8 cellular contexts compared by ENCODE assay signal in the genomic region with DNA sequence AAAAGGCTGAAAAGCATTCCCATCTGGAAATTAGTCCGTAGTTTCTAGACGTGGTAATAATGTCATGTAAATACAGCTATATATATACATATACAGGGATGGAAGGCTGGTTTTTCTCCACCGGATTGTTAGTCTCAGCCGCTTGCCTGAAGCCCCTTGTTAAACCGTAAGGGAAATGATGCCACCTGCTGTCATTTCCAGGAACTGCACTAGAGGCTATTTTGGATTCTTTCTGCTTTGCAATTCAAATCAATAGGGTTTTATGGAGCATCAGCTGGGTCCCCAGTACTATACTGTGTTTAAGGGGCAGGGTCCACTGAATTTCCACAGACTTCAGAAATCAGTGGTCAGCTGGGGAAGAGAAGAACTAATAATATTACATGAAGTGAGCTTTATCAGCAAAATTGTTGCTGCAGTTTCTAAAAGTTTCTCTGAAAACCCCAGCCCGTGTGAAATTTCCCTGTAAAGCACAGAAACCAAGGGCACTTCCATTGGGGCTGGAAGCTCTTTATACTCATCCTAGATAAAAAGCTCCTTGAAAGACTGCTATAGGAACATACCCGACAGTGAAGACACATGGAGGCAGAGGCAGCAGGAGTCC. TPM values are rescaled to one million over a fixed set of nuclear protein-coding genes. Genes with fewer than 3 reads are reported as not detected.
DNase-seq lines count a peak whose midpoint lies in the region; ATAC-seq and TF ChIP-seq lines count a peak whose summit lies in the region.

No MANE protein-coding gene starts in this region.

- peak overlapping the region; percentile 93 for H3K27ac ChIP-seq in left ventricle myocardium inferior (replicated peaks)

- peak; percentile 45 for DNase-seq in CMK (ENCODE audit: low read depth)
- peak; percentile 69 for DNase-seq in NCI-H1105 (lab: John Stamatoyannopoulos, UW)
- DNase-seq in SW480 (ENCODE audit: low spot score), result peak; percentile 70
- DNase-seq in activated naive CD8-positive, alpha-beta T cell treated with anti-CD3 and anti-CD28 coated beads, Interleukin-2, amount 50 U/mL, for 16 hours (ENCODE audit: low read depth, low spot score), result peak; percentile 59
- DNase-seq in left ventricle myocardium inferior, result no peak
- DNase-seq in sciatic nerve (ENCODE audit: low spot score), result peak; percentile 86

- TF ChIP-seq CTCF in left ventricle myocardium inferior (IDR thresholded peaks at IDR 0.05; ENCODE audit: borderline replicate concordance), result peak; percentile 98

- peaks cover 82% of the 10 kb centered on the region for H3K4me1 ChIP-seq in left ventricle myocardium inferior

- intact Hi-C loops in left ventricle myocardium inferior (cut with micrococcal nuclease) (loop anchor here (2.0 kb wide), 1 partner anchor 85 kb away; no protein-coding TSS in a partner anchor), sciatic nerve (cut with DNase I) (loop anchor here (10.0 kb wide), 1 partner anchor 83 kb away; no protein-coding TSS in a partner anchor)

- no peaks in the 10 kb centered on the region for H3K9me3 ChIP-seq in left ventricle myocardium inferior (replicated peaks)

- peaks cover 38% of the 10 kb centered on the region for H3K36me3 ChIP-seq in left ventricle myocardium inferior

- H3K4me3 ChIP-seq in left ventricle myocardium inferior, result no peak overlapping the region

- no peaks in the 10 kb centered on the region for H3K27me3 ChIP-seq in left ventricle myocardium inferior (ENCODE audit: low read depth)

- peak; percentile 55 for ATAC-seq in GM21619 (IDR thresholded peaks at IDR 0.05; ENCODE audit: unreplicated experiment)
- ATAC-seq in sciatic nerve, result peak; percentile 78
- ATAC-seq in GM18519 (IDR thresholded peaks at IDR 0.05; ENCODE audit: low FRiP score, unreplicated experiment), result no peak

RNA-seq across cellular contexts. Expression of a gene that starts 33.8 kb away (rescaled TPM):
- total RNA-seq in left ventricle myocardium inferior (28.9 TPM), sciatic nerve (102 TPM)

RNA-seq across cellular contexts. Expression of a gene that starts 58.0 kb away (rescaled TPM):
- total RNA-seq in left ventricle myocardium inferior (42.7 TPM), sciatic nerve (12.2 TPM)
